Comparison of ENCODE assay signal across 19 cellular contexts in the genomic region with DNA sequence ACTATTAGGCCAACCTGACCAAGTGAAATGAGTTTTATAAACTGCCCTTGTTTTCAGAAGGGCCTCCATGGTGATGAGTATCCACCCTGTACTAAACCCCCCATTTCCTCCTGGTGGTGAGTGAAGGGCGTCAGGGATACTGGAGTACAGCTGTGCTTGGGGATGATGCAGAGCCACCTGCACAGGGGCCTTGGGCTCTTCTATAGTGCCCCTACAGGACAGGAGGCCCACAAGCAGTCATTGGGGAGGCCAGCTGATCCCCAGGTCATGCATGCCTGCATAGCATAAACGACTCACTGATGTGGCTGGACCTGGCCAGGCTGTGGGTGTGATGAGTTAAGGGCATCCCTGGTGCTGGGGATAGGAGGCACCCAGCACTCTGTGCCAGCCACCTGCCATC.
DNase-seq lines count a peak whose midpoint lies in the region; ATAC-seq, FAIRE-seq and TF ChIP-seq lines count a peak whose summit lies in the region.
"Had no signal": no experiment of that assay in that cellular context is flagged by ENCODE, and none has a peak within 500 bp of the region (broad histone marks: within the 10 kb centered on the region; RNA-seq: fewer than 3 reads in every experiment).

No MANE protein-coding gene starts in this region.

- H3K23me2 ChIP-seq in H9 (ENCODE audit: insufficient read length, low read depth, low read length, poor library complexity, severe bottlenecking) (no peaks in the 10 kb centered on the region), H1 (ENCODE audit: low read depth, low read length) (no peaks in the 10 kb centered on the region)

- no peak overlapping the region for H4K8ac ChIP-seq in H9 (replicated peaks; ENCODE audit: insufficient read length, low read depth, low read length)
- peak overlapping the region; percentile 51; the same call in 1 of the 2 replicates for H4K8ac ChIP-seq in H1 (ENCODE audit: extremely low read depth, insufficient read depth, low read length)

- H2AFZ ChIP-seq in H9 (ENCODE audit: low read length) (no peak overlapping the region), H1 (ENCODE audit: low read length) (no peak overlapping the region)
- H2AFZ ChIP-seq: GM23248 had no signal

- H3K4me3 ChIP-seq in H1 (ENCODE audit: extremely low read depth in 1 of 4, insufficient read depth in 2 of 4, low read depth in 3 of 4, low read length in 4 of 4), result no peak overlapping the region
- H3K4me3 ChIP-seq: GM23248, K562 had no signal

- TF ChIP-seq POLR2A in H1 (IDR thresholded peaks at IDR 0.05; ENCODE audit: control extremely low read depth in 1 of 2, low read depth in 2 of 2, low read length in 2 of 2), result no peak

- no peak for TF ChIP-seq RAD21 in H1 (IDR thresholded peaks at IDR 0.05 in 1 of 2, conservative IDR thresholded peaks at IDR 0.05 in 1 of 2; ENCODE audit: low read depth in 2 of 2, low read length in 2 of 2)

- H3K9me3 ChIP-seq in H9 (ENCODE audit: control insufficient read depth, low read depth, low read length) (no peaks in the 10 kb centered on the region), H1 (ENCODE audit: insufficient read depth in 2 of 2, low read depth in 1 of 2, low read length in 1 of 2) (no peaks in the 10 kb centered on the region)

- H3K27ac Mint-ChIP-seq in activated CD4-positive, alpha-beta T cell treated with anti-CD3 and anti-CD28 coated beads, Interleukin-2, amount 10 ng/mL, durations not matched to agents 7 days and 5 days, result no peak overlapping the region
- H3K27ac Mint-ChIP-seq in H9, result no peak overlapping the region
- no peak overlapping the region for H3K27ac Mint-ChIP-seq in stimulated activated naive B cell treated with anti-CD40 and anti-IgM and Interleukin-4, amounts not matched to agents 10 μg/mL and 1 μg/mL and 100 μg/mL, for 72 hours
- H3K27ac Mint-ChIP-seq: CD14-positive monocyte had no signal

- H3K23ac ChIP-seq in H9 (ENCODE audit: insufficient read length, low read depth, low read length), result no peak overlapping the region
- H3K23ac ChIP-seq in H1 (ENCODE audit: insufficient read length), result no peak overlapping the region

- no peaks in the 10 kb centered on the region for H3K36me3 ChIP-seq in H1 (ENCODE audit: control insufficient read depth in 2 of 4, insufficient read depth in 4 of 4, low read length in 3 of 4)

- H3K4me2 ChIP-seq in H9 (ENCODE audit: insufficient read depth, insufficient read length, low read length) (no peak overlapping the region), H1 (ENCODE audit: insufficient read depth in 1 of 2, low read depth in 2 of 2, low read length in 2 of 2) (no peak overlapping the region)

- CTCF ChIA-PET in activated CD4-positive, alpha-beta T cell treated with anti-CD3 and anti-CD28 coated beads, Interleukin-2, amount 10 ng/mL, durations not matched to agents 7 days and 5 days (lab: Charles Lee), result no interaction called here
- CTCF ChIA-PET in H1 (lab: Charles Lee; ENCODE audit: partially characterized antibody), result interaction anchor here (1.0 kb wide), 1 partner anchor 12 kb away, joined by 3 read pairs; no protein-coding TSS in a partner anchor

- no peak for FAIRE-seq in H1 (lab: Jason Lieb, UNC)
- FAIRE-seq: K562, RCC 7860 had no signal

- no peak overlapping the region for H3T11ph ChIP-seq in H9 (ENCODE audit: low read length)

- no peak overlapping the region for H4K91ac ChIP-seq in H9 (ENCODE audit: insufficient read length, low read depth, low read length)
- no peak overlapping the region for H4K91ac ChIP-seq in H1 (replicated peaks; ENCODE audit: insufficient read length, low read length)

- peak; percentile 19 to 36 for ATAC-seq in stimulated activated naive B cell treated with anti-CD40 and anti-IgM and Interleukin-4, amounts not matched to agents 10 μg/mL and 1 μg/mL and 100 μg/mL, for 72 hours (replicated peaks)
- ATAC-seq: K562 had no signal

- H2BK12ac ChIP-seq in H9 (ENCODE audit: insufficient read length, low read depth, low read length) (no peak overlapping the region), H1 (ENCODE audit: low read depth, low read length) (no peak overlapping the region)

- H3K4me1 Mint-ChIP-seq in activated CD4-positive, alpha-beta T cell treated with anti-CD3 and anti-CD28 coated beads, Interleukin-2, amount 10 ng/mL, durations not matched to agents 7 days and 5 days, result no peaks in the 10 kb centered on the region
- H3K4me1 Mint-ChIP-seq in H9, result no peaks in the 10 kb centered on the region
- H3K4me1 Mint-ChIP-seq in stimulated activated naive B cell treated with anti-CD40 and anti-IgM and Interleukin-4, amounts not matched to agents 10 μg/mL and 1 μg/mL and 100 μg/mL, for 72 hours, result no peaks in the 10 kb centered on the region

- peak; percentile 24; the same call in 1 of the 3 replicates for TF ChIP-seq CTCF in H9 (conservative IDR thresholded peaks at IDR 0.05)
- peak in 2 of 3 experiments; percentile 3 to 30; a peak in 2 of 4 replicates for TF ChIP-seq CTCF in H1 (IDR thresholded peaks at IDR 0.05; ENCODE audit: control extremely low read depth in 1 of 3, insufficient read depth in 1 of 3, low read depth in 1 of 3, low read length in 3 of 3)

- no peaks in the 10 kb centered on the region for H3K79me1 ChIP-seq in H9 (ENCODE audit: insufficient read depth, low read depth, low read length, poor library complexity, severe bottlenecking)
- no peaks in the 10 kb centered on the region for H3K79me1 ChIP-seq in H1 (ENCODE audit: low read depth, low read length)

- no peaks in the 10 kb centered on the region for H3K27me3 ChIP-seq in H9 (ENCODE audit: insufficient read depth, low read length)
- H3K27me3 ChIP-seq in H1 (replicated peaks in 1 of 4; ENCODE audit: control insufficient read depth in 3 of 4, extremely low read depth in 1 of 4, insufficient read depth in 3 of 4, low read length in 3 of 4), result no peaks in the 10 kb centered on the region

- H3K4ac ChIP-seq in H9 (ENCODE audit: low read depth, low read length) (no peak overlapping the region), H1 (replicated peaks; ENCODE audit: insufficient read length, low read depth, low read length) (no peak overlapping the region)

- no peak overlapping the region for H3K14ac ChIP-seq in H9 (ENCODE audit: insufficient read depth, low read length)
- no peak overlapping the region for H3K14ac ChIP-seq in H1 (ENCODE audit: insufficient read length)

- no peak for TF ChIP-seq EP300 in H1 (IDR thresholded peaks at IDR 0.05; ENCODE audit: borderline replicate concordance in 1 of 2, low read depth in 2 of 2, low read length in 2 of 2)

- H3K4me3 Mint-ChIP-seq in activated CD4-positive, alpha-beta T cell treated with anti-CD3 and anti-CD28 coated beads, Interleukin-2, amount 10 ng/mL, durations not matched to agents 7 days and 5 days, result no peak overlapping the region
- H3K4me3 Mint-ChIP-seq in H9, result no peak overlapping the region
- H3K4me3 Mint-ChIP-seq in stimulated activated naive B cell treated with anti-CD40 and anti-IgM and Interleukin-4, amounts not matched to agents 10 μg/mL and 1 μg/mL and 100 μg/mL, for 72 hours, result no peak overlapping the region
- H3K4me3 Mint-ChIP-seq: CD14-positive monocyte had no signal

- no peaks in the 10 kb centered on the region for H3K79me2 ChIP-seq in H9 (ENCODE audit: insufficient read depth, low read length)
- no peaks in the 10 kb centered on the region for H3K79me2 ChIP-seq in H1 (ENCODE audit: control insufficient read depth in 1 of 2, insufficient read depth in 2 of 2, low read length in 2 of 2)

- no peak overlapping the region for H3K18ac ChIP-seq in H9 (ENCODE audit: insufficient read length, low read depth, low read length)
- no peak overlapping the region for H3K18ac ChIP-seq in H1 (ENCODE audit: extremely low read depth, low read length)

- H3K27ac ChIP-seq in H9 (ENCODE audit: insufficient read length, low read depth, low read length) (no peak overlapping the region), H1 (ENCODE audit: low read depth, low read length) (no peak overlapping the region)
- H3K27ac ChIP-seq: GM23248 had no signal

- H2BK20ac ChIP-seq in H9 (ENCODE audit: low read depth, low read length, poor library complexity, severe bottlenecking) (no peak overlapping the region), H1 (ENCODE audit: low read length) (no peak overlapping the region)

- H4K20me1 ChIP-seq in H9 (ENCODE audit: control insufficient read depth, insufficient read depth, insufficient read length), result no peaks in the 10 kb centered on the region
- no peaks in the 10 kb centered on the region for H4K20me1 ChIP-seq in H1 (replicated peaks in 1 of 2; ENCODE audit: control insufficient read depth in 1 of 2, insufficient read depth in 2 of 2, low read length in 2 of 2)

- H4K5ac ChIP-seq in H9 (ENCODE audit: insufficient read length, low read depth, low read length), result no peak overlapping the region
- no peak overlapping the region for H4K5ac ChIP-seq in H1 (ENCODE audit: insufficient read length, low read depth, low read length)

- H3K56ac ChIP-seq in H9 (ENCODE audit: insufficient read length, low read depth, low read length), result no peak overlapping the region
- no peak overlapping the region for H3K56ac ChIP-seq in H1 (replicated peaks; ENCODE audit: insufficient read length, low read depth, low read length)

- peaks cover 4% of the 10 kb centered on the region for H3K27me3 Mint-ChIP-seq in activated CD4-positive, alpha-beta T cell treated with anti-CD3 and anti-CD28 coated beads, Interleukin-2, amount 10 ng/mL, durations not matched to agents 7 days and 5 days
- H3K27me3 Mint-ChIP-seq in H9 (ENCODE audit: low read depth), result no peaks in the 10 kb centered on the region
- peaks cover 0 to 9% of the 10 kb centered on the region in 2 donors for H3K27me3 Mint-ChIP-seq in stimulated activated naive B cell treated with anti-CD40 and anti-IgM and Interleukin-4, amounts not matched to agents 10 μg/mL and 1 μg/mL and 100 μg/mL, for 72 hours

- POLR2A ChIA-PET in activated CD4-positive, alpha-beta T cell treated with anti-CD3 and anti-CD28 coated beads, Interleukin-2, amount 10 ng/mL, durations not matched to agents 7 days and 5 days (lab: Charles Lee), result no interaction called here
- POLR2A ChIA-PET in H1 (lab: Charles Lee; ENCODE audit: partially characterized antibody), result no interaction called here

- H2BK120ac ChIP-seq in H9 (ENCODE audit: low read depth, low read length, poor library complexity, severe bottlenecking) (no peak overlapping the region), H1 (replicated peaks; ENCODE audit: low read depth, low read length) (no peak overlapping the region)

- H2BK5ac ChIP-seq in H9 (ENCODE audit: insufficient read length, low read length), result no peak overlapping the region
- no peak overlapping the region for H2BK5ac ChIP-seq in H1 (ENCODE audit: low read depth, low read length)

- WGBS in H9 (ENCODE audit: extremely low coverage, insufficient read length, low lambda C conversion rate), result no CpG with 5 or more reads among the region's 2 CpGs
- WGBS in H1 (ENCODE audit: extremely low coverage in 1 of 2, insufficient coverage in 1 of 2, insufficient read length in 1 of 2, insufficient replicate concordance in 2 of 2, low coverage in 1 of 2, low lambda C conversion rate in 2 of 2, missing lambda C conversion rate in 1 of 2), 2 experiments, result 89% methylated on average over 2 of the region's 2 CpGs; no CpG with 5 or more reads in 1 of the 2 experiments

- no peaks in the 10 kb centered on the region for H3K9me3 Mint-ChIP-seq in activated CD4-positive, alpha-beta T cell treated with anti-CD3 and anti-CD28 coated beads, Interleukin-2, amount 10 ng/mL, durations not matched to agents 7 days and 5 days
- no peaks in the 10 kb centered on the region for H3K9me3 Mint-ChIP-seq in H9
- H3K9me3 Mint-ChIP-seq in stimulated activated naive B cell treated with anti-CD40 and anti-IgM and Interleukin-4, amounts not matched to agents 10 μg/mL and 1 μg/mL and 100 μg/mL, for 72 hours, result no peaks in the 10 kb centered on the region

- H3K9ac ChIP-seq in H9 (ENCODE audit: extremely low read depth, insufficient read length, low read length) (no peak overlapping the region), H1 (replicated peaks in 1 of 4; ENCODE audit: extremely low read depth in 1 of 4, low read depth in 3 of 4, low read length in 3 of 4) (no peak overlapping the region)
- H3K9ac ChIP-seq: GM23248 had no signal

- DNase-seq in activated CD4-positive, alpha-beta T cell treated with anti-CD3 and anti-CD28 coated beads for 48 hours, result peak; percentile 14
- DNase-seq in activated CD4-positive, alpha-beta T cell treated with anti-CD3 and anti-CD28 coated beads, Interleukin-2, amount 10 ng/mL, durations not matched to agents 7 days and 5 days, result no peak
- DNase-seq in H9 (no peak), H1 (ENCODE audit: low read depth in 1 of 2, low spot score in 2 of 2) (no peak), DMS79 treated with DMSO at 0.1 percent for 48 hours (lab: John Stamatoyannopoulos, UW) (no peak), Kasumi-1 (lab: John Stamatoyannopoulos, UW) (no peak)
- no peak for DNase-seq in stimulated activated naive B cell treated with anti-CD40 and anti-IgM and Interleukin-4, amounts not matched to agents 10 μg/mL and 1 μg/mL and 100 μg/mL, for 72 hours
- no peak for DNase-seq in stimulated activated naive CD4-positive, alpha-beta T cell treated with Interleukin-2 at 50 U/mL for 16 hours (lab: John Stamatoyannopoulos, UW)
- DNase-seq: 8988T; DMS79; NCI-H1694 treated with DMSO at 0.1 percent for 48 hours; NCI-H510A; NCI-H748 treated with DMSO at 0.1 percent for 48 hours; NK-92 treated with Interleukin-12 subunit alpha and Interleukin-12 subunit beta, amount 100 ng/mL, for 24 hours; SHP77 treated with DMSO at 0.1 percent for 48 hours had no signal

- H3K36me3 Mint-ChIP-seq in activated CD4-positive, alpha-beta T cell treated with anti-CD3 and anti-CD28 coated beads, Interleukin-2, amount 10 ng/mL, durations not matched to agents 7 days and 5 days (ENCODE audit: low read depth), result no peaks in the 10 kb centered on the region
- no peaks in the 10 kb centered on the region for H3K36me3 Mint-ChIP-seq in H9 (ENCODE audit: insufficient read depth in 1 of 3, low read depth in 3 of 3)
- no peaks in the 10 kb centered on the region for H3K36me3 Mint-ChIP-seq in stimulated activated naive B cell treated with anti-CD40 and anti-IgM and Interleukin-4, amounts not matched to agents 10 μg/mL and 1 μg/mL and 100 μg/mL, for 72 hours
- H3K36me3 Mint-ChIP-seq: CD14-positive monocyte had no signal

- no peak overlapping the region for H2BK15ac ChIP-seq in H9 (ENCODE audit: low read depth, low read length)
- H2BK15ac ChIP-seq in H1 (ENCODE audit: low read length), result no peak overlapping the region

- H2AK5ac ChIP-seq in H9 (ENCODE audit: insufficient read length, low read length) (no peak overlapping the region), H1 (ENCODE audit: low read depth, low read length) (no peak overlapping the region)

- H3K4me1 ChIP-seq in H9 (ENCODE audit: insufficient read depth, low read length), result no peaks in the 10 kb centered on the region
- H3K4me1 ChIP-seq in H1 (replicated peaks in 1 of 4; ENCODE audit: control insufficient read depth in 3 of 4, insufficient read depth in 4 of 4, low read length in 3 of 4), result no peaks in the 10 kb centered on the region
